ENCODE assay signal across 28 cellular contexts in the genomic region with DNA sequence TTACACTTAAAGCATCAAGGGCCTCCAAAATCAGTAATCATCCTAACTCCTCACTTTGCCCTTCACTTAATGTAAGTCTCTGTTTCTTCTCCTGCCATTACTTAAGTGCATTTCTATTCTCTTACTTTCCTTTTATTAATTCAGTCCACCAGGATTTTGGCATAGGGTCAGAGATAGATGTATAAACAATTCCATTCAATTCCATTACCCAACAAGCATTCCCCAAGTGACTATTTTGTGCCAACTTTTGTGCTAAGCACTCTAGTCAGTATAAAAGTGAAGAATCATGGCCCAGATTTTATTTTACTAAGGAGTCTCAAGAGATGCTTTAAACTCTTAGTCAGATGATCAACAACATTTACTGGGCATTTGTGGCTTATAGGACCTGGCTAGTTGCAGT.
"Had no signal": no experiment of that assay in that cellular context is flagged by ENCODE, and none has a peak within 500 bp of the region (broad histone marks: within the 10 kb centered on the region; RNA-seq: fewer than 3 reads in every experiment).

No MANE protein-coding gene starts in this region.

- H3K27me3 Mint-ChIP-seq: activated CD8-positive, alpha-beta memory T cell treated with anti-CD3 and anti-CD28 coated beads, Interleukin-2, amount 10 ng/mL, durations not matched to agents 7 days and 5 days; activated naive CD4-positive, alpha-beta T cell treated with anti-CD3 and anti-CD28 coated beads, Interleukin-2, amount 50 U/mL, for 24 hours; activated T-cell treated with anti-CD3 and anti-CD28 coated beads, Interleukin-2, amount 50 U/mL, for 24 hours; T-helper 17 cell had no signal

- H3K27ac ChIP-seq: SJSA1 had no signal

- H3K27me3 ChIP-seq: ascending aorta, SJSA1 had no signal

- ATAC-seq: activated CD8-positive, alpha-beta memory T cell treated with anti-CD3 and anti-CD28 coated beads, Interleukin-2, amount 10 ng/mL, durations not matched to agents 7 days and 5 days; Panc1; T-helper 17 cell; WTC11 had no signal

- H3K4me1 Mint-ChIP-seq: activated CD8-positive, alpha-beta memory T cell treated with anti-CD3 and anti-CD28 coated beads, Interleukin-2, amount 10 ng/mL, durations not matched to agents 7 days and 5 days had no signal

- H3K4me3 Mint-ChIP-seq: activated CD8-positive, alpha-beta memory T cell treated with anti-CD3 and anti-CD28 coated beads, Interleukin-2, amount 10 ng/mL, durations not matched to agents 7 days and 5 days; activated naive CD4-positive, alpha-beta T cell treated with anti-CD3 and anti-CD28 coated beads, Interleukin-2, amount 50 U/mL, for 24 hours; activated T-cell treated with anti-CD3 and anti-CD28 coated beads, Interleukin-2, amount 50 U/mL, for 24 hours; activated T-helper 1 cell treated with anti-CD3 and anti-CD28 coated beads, Interleukin-12 subunit alpha, Interleukin-12 subunit beta, Interleukin-2, Interleukin-4 antibody, amounts not matched to agents 30 ng/mL and 10 ng/mL and 1 ng/mL, durations not matched to agents 14 hours and 24 hours and 36 hours; T-helper 17 cell; WTC11 had no signal

- DNase-seq: activated CD4-positive, alpha-beta T cell treated with anti-CD3 and anti-CD28 coated beads for 48 hours; activated CD4-positive, alpha-beta T cell treated with anti-CD3 and anti-CD28 coated beads, Interleukin-2, amount 50 U/mL, for 48 hours; activated CD4-positive, CD25-positive, alpha-beta regulatory T cell treated with anti-CD3 and anti-CD28 coated beads, Interleukin-2, amount 50 U/mL, for 72 hours; activated CD8-positive, alpha-beta memory T cell treated with anti-CD3 and anti-CD28 coated beads, Interleukin-2, amount 10 ng/mL, durations not matched to agents 7 days and 5 days; activated effector memory CD4-positive, alpha-beta T cell treated with Interleukin-2 at 50 U/mL for 16 hours; activated naive CD4-positive, alpha-beta T cell; activated T-cell treated with anti-CD3 and anti-CD28 coated beads, Interleukin-2, amount 50 U/mL, for 24 hours; caudate nucleus; IMR-90; KBM-7; NCI-H1048; NCI-H146; NCI-H187 treated with DMSO at 0.1 percent for 48 hours; NCI-H2081 treated with DMSO at 0.1 percent for 48 hours; NCI-H510A treated with DMSO at 0.1 percent for 48 hours; NCI-H69; NK-92 treated with Interleukin-12 subunit alpha and Interleukin-12 subunit beta, amount 100 ng/mL, for 24 hours; OCI-M1; RPMI8226; SHP77; T-helper 17 cell; T-helper 9 cell had no signal

- H3K4me1 ChIP-seq: SJSA1 had no signal

- H3K36me3 ChIP-seq: ascending aorta, SJSA1 had no signal

- H3K27ac Mint-ChIP-seq: activated CD8-positive, alpha-beta memory T cell treated with anti-CD3 and anti-CD28 coated beads, Interleukin-2, amount 10 ng/mL, durations not matched to agents 7 days and 5 days; activated naive CD4-positive, alpha-beta T cell treated with anti-CD3 and anti-CD28 coated beads, Interleukin-2, amount 50 U/mL, for 24 hours; activated T-cell treated with anti-CD3 and anti-CD28 coated beads, Interleukin-2, amount 50 U/mL, for 24 hours; activated T-helper 1 cell treated with anti-CD3 and anti-CD28 coated beads, Interleukin-12 subunit alpha, Interleukin-12 subunit beta, Interleukin-2, Interleukin-4 antibody, amounts not matched to agents 30 ng/mL and 10 ng/mL and 1 ng/mL, durations not matched to agents 14 hours and 24 hours and 36 hours; T-helper 17 cell; WTC11 had no signal

- H3K9me3 ChIP-seq: SJSA1 had no signal

- H3K36me3 Mint-ChIP-seq: activated CD8-positive, alpha-beta memory T cell treated with anti-CD3 and anti-CD28 coated beads, Interleukin-2, amount 10 ng/mL, durations not matched to agents 7 days and 5 days; activated naive CD4-positive, alpha-beta T cell treated with anti-CD3 and anti-CD28 coated beads, Interleukin-2, amount 50 U/mL, for 24 hours; WTC11 had no signal

- H3K9me3 Mint-ChIP-seq: activated naive CD4-positive, alpha-beta T cell treated with anti-CD3 and anti-CD28 coated beads, Interleukin-2, amount 50 U/mL, for 24 hours had no signal

- H3K4me3 ChIP-seq: ascending aorta, SJSA1 had no signal
